Comparison of ENCODE assay signal across 21 cellular contexts in genomic region chr3:126616931-126617330, GRCh38. TPM values are rescaled to one million over a fixed set of nuclear protein-coding genes. Genes with fewer than 3 reads are reported as not detected.
DNase-seq lines count a peak whose midpoint lies in the region; ATAC-seq and TF ChIP-seq lines count a peak whose summit lies in the region.
"Had no signal": no experiment of that assay in that cellular context is flagged by ENCODE, and none has a peak within 500 bp of the region (broad histone marks: within the 10 kb centered on the region; RNA-seq: fewer than 3 reads in every experiment).

No MANE protein-coding gene starts in this region.

- H4K20me1 ChIP-seq in mammary epithelial cell (ENCODE audit: insufficient read depth, low read length) = no peaks in the 10 kb centered on the region

- H3K9me3 ChIP-seq in mammary epithelial cell (replicated peaks; ENCODE audit: insufficient read depth, low read length) = no peaks in the 10 kb centered on the region
- H3K9me3 ChIP-seq: SK-N-SH had no signal

- no peaks in the 10 kb centered on the region for H3K27me3 ChIP-seq in mammary epithelial cell (ENCODE audit: insufficient read depth, low read length)

- H3K36me3 Mint-ChIP-seq in MCF 10A (ENCODE audit: insufficient read depth, unreplicated experiment) = peaks cover 25% of the 10 kb centered on the region

- 88% methylated on average over 2 of the region's 2 CpGs for WGBS in mammary epithelial cell (ENCODE audit: low coverage, missing lambda C conversion rate)

- intact Hi-C loops in mammary epithelial cell (cut with micrococcal nuclease) = no loop called here
- intact Hi-C loops in MCF 10A (cut with micrococcal nuclease) = no loop called here

- no peak overlapping the region for H3K27ac Mint-ChIP-seq in MCF 10A (ENCODE audit: low read depth, unreplicated experiment)
- H3K27ac Mint-ChIP-seq: CD8-positive, alpha-beta memory T cell had no signal

- H3K27ac ChIP-seq in mammary epithelial cell (ENCODE audit: insufficient read depth, low read depth, low read length) (no peak overlapping the region), epithelial cell of prostate (peak overlapping the region; percentile 38)

- CTCF ChIA-PET in mammary epithelial cell (lab: Charles Lee; ENCODE audit: low non-redundant PET) = no interaction called here
- CTCF ChIA-PET in MCF 10A (lab: Yijun Ruan, JAX) = no interaction called here

- H3K4me1 ChIP-seq in mammary epithelial cell (ENCODE audit: insufficient read depth, low read length) = peaks cover 29% of the 10 kb centered on the region

- H2AFZ ChIP-seq in mammary epithelial cell (ENCODE audit: low read depth, low read length) = no peak overlapping the region

- no TSS peak for BruUV-seq in mammary epithelial cell (replicated peaks; lab: Mats Ljungman, UMichigan)
- no TSS peak for BruUV-seq in MCF 10A (replicated peaks; lab: Mats Ljungman, UMichigan)

- H3K4me1 Mint-ChIP-seq in MCF 10A (ENCODE audit: insufficient read depth, unreplicated experiment) = peaks cover 39% of the 10 kb centered on the region

- no peak overlapping the region for H3K4me3 ChIP-seq in mammary epithelial cell (replicated peaks in 1 of 3; ENCODE audit: insufficient read depth in 1 of 3, low read depth in 2 of 3, low read length in 3 of 3)

- H3K79me2 ChIP-seq in mammary epithelial cell (ENCODE audit: insufficient read depth, low read length) = peaks cover 2% of the 10 kb centered on the region

- ATAC-seq in GM21717 (IDR thresholded peaks at IDR 0.05; ENCODE audit: unreplicated experiment) (no peak), HG03175 (IDR thresholded peaks at IDR 0.05; ENCODE audit: unreplicated experiment) (no peak)
- ATAC-seq: Panc1 had no signal

- TF ChIP-seq CTCF in mammary epithelial cell (conservative IDR thresholded peaks at IDR 0.05 in 1 of 2, IDR thresholded peaks at IDR 0.05 in 1 of 2; ENCODE audit: extremely low read depth in 1 of 2, insufficient read depth in 1 of 2, low read depth in 1 of 2, low read length in 2 of 2) (no peak), MCF 10A (IDR thresholded peaks at IDR 0.05; ENCODE audit: unreplicated experiment) (no peak)

- in situ Hi-C loops in mammary epithelial cell (cut with MboI; ENCODE audit: low sequenced_read_pairs in 2 of 2) = no loop called here
- in situ Hi-C loops in SK-MEL-5 (cut with HindIII; ENCODE audit: low pct_unique_long_range_greater_than_20kb, low sequenced_read_pairs) = no loop called here

- H3K4me2 ChIP-seq in mammary epithelial cell (ENCODE audit: insufficient read depth, low read depth, low read length) = peak overlapping the region; percentile 4
- H3K4me2 ChIP-seq: SK-N-SH had no signal

- DNase-seq in mammary epithelial cell = peak; percentile 46
- no peak for DNase-seq in MCF 10A (ENCODE audit: unreplicated experiment)
- DNase-seq in SK-MEL-5 (ENCODE audit: low read depth, low spot score) = peak; percentile 15
- no peak for DNase-seq in epithelial cell of prostate (ENCODE audit: low read depth, low spot score)
- DNase-seq in GDM1 (lab: John Stamatoyannopoulos, UW) = no peak
- no peak for DNase-seq in RKO (ENCODE audit: low spot score)
- DNase-seq: 8988T; CD8-positive, alpha-beta memory T cell; H7; MM.1S; NCI-H1092 treated with DMSO at 0.1 percent for 48 hours; NCI-H2081 treated with DMSO at 0.1 percent for 48 hours; NCI-H510A treated with DMSO at 0.1 percent for 48 hours; NCI-H82; Right ventricle myocardium superior; SK-N-SH had no signal

- dilution Hi-C loops in mammary epithelial cell (cut with HindIII; ENCODE audit: low sequenced_read_pairs) = no loop called here

- no peaks in the 10 kb centered on the region for H3K36me3 ChIP-seq in mammary epithelial cell (ENCODE audit: insufficient read depth, low read length)

- H3K4me3 Mint-ChIP-seq in MCF 10A (ENCODE audit: unreplicated experiment) = no peak overlapping the region
- H3K4me3 Mint-ChIP-seq: CD8-positive, alpha-beta memory T cell had no signal

- H3K9ac ChIP-seq in mammary epithelial cell (ENCODE audit: insufficient read depth, low read length) = no peak overlapping the region
- H3K9ac ChIP-seq: SK-N-SH had no signal

- no peaks in the 10 kb centered on the region for H3K9me3 Mint-ChIP-seq in MCF 10A (ENCODE audit: unreplicated experiment)
- H3K9me3 Mint-ChIP-seq: CD8-positive, alpha-beta memory T cell had no signal

- POLR2A ChIA-PET in MCF 10A (lab: Yijun Ruan, JAX) = no interaction called here

- H3K27me3 Mint-ChIP-seq in MCF 10A (ENCODE audit: insufficient read depth, unreplicated experiment) = no peaks in the 10 kb centered on the region

RNA-seq across cellular contexts. Expression of gene TXNRD3, which starts 38.0 kb away (rescaled TPM):
- total RNA-seq in mammary epithelial cell (10 to 100 TPM; 12.8 to 18.0 TPM), MCF 10A (2022) (10.0 and 12.9 TPM in 2 replicates)
- 6.8 TPM for polyA plus RNA-seq in mammary epithelial cell
- polyA minus RNA-seq in mammary epithelial cell = 4.0 TPM
- 9.4 and 10.7 TPM in 2 replicates for total RNA-seq in SK-MEL-5 (2014; rRNA removed; shearing (Covaris generic))
- polyA plus RNA-seq in SK-MEL-5 (2015; cell fraction: cytosol; rRNA removed) = 7.4 and 8.3 TPM in 2 replicates
- 32.1 and 35.8 TPM in 2 replicates for polyA plus RNA-seq in SK-MEL-5 (2015; cell fraction: nucleus; rRNA removed)

RNA-seq across cellular contexts. Expression of gene C3orf22, which starts 58.2 kb away (rescaled TPM):
- total RNA-seq in mammary epithelial cell = not detected
- polyA plus RNA-seq in mammary epithelial cell = not detected
- not detected for polyA minus RNA-seq in mammary epithelial cell
- not detected in 2 replicates for total RNA-seq in MCF 10A (2022)
- total RNA-seq in SK-MEL-5 (2014; rRNA removed; shearing (Covaris generic)) = not detected in 2 replicates
- polyA plus RNA-seq in SK-MEL-5 (2015; cell fraction: cytosol; rRNA removed) = not detected in 2 replicates
- not detected in 2 replicates for polyA plus RNA-seq in SK-MEL-5 (2015; cell fraction: nucleus; rRNA removed)
- total RNA-seq: CD8-positive, alpha-beta memory T cell; Daoy; H7; Right ventricle myocardium superior had no signal
- polyA plus RNA-seq: BJ; CD8-positive, alpha-beta memory T cell; SK-N-SH had no signal

Comparison
In these comparisons a context has a peak if more than half of its experiments do, and no peak if none do; other contexts are left out.
1. DNase-seq: peak in mammary epithelial cell (single experiment) and SK-MEL-5 (single experiment); none in MCF 10A (single experiment), epithelial cell of prostate (single experiment), GDM1 (single experiment) and RKO (single experiment).